Comparison of ENCODE assay signal across 15 cellular contexts in genomic region chr6:89495961-89496535, GRCh38.
DNase-seq lines count a peak whose midpoint lies in the region; TF ChIP-seq lines count a peak whose summit lies in the region.
"Had no signal": no experiment of that assay in that cellular context is flagged by ENCODE, and none has a peak within 500 bp of the region (broad histone marks: within the 10 kb centered on the region; RNA-seq: fewer than 3 reads in every experiment).

No MANE protein-coding gene starts in this region.

- no peaks in the 10 kb centered on the region for H3K9me2 ChIP-seq in SK-N-SH

- H3K9me3 ChIP-seq in HAP-1 (no peaks in the 10 kb centered on the region), SK-N-SH (no peaks in the 10 kb centered on the region), mesodermal cell (ENCODE audit: control insufficient read depth, low read length) (no peaks in the 10 kb centered on the region)
- H3K9me3 ChIP-seq: Peyer's patch had no signal

- peaks cover 2% of the 10 kb centered on the region; the same call in 1 of the 2 replicates for H4K20me1 ChIP-seq in SK-N-SH (ENCODE audit: insufficient read depth)

- no peak for TF ChIP-seq CTCF in SK-N-SH (IDR thresholded peaks at IDR 0.05)

- no peaks in the 10 kb centered on the region for H3K79me2 ChIP-seq in SK-N-SH (ENCODE audit: insufficient read depth)

- H3K4me2 ChIP-seq in SK-N-SH, result no peak overlapping the region

- no peak overlapping the region for H3K9ac ChIP-seq in SK-N-SH

- POLR2A ChIA-PET in SK-N-SH (lab: Yijun Ruan, JAX), result interaction anchor here (0.7 kb wide), 1 partner anchor 344 kb away, joined by 4 read pairs; no protein-coding TSS in a partner anchor

- H3K36me3 ChIP-seq in HAP-1 (replicated peaks) (no peaks in the 10 kb centered on the region), SK-N-SH (replicated peaks in 1 of 2; ENCODE audit: control insufficient read depth in 1 of 2, insufficient read depth in 2 of 2, low read length in 1 of 2) (no peaks in the 10 kb centered on the region), mesodermal cell (ENCODE audit: control insufficient read depth, insufficient read depth, low read length) (no peaks in the 10 kb centered on the region)
- H3K36me3 ChIP-seq: Peyer's patch had no signal

- WGBS in SK-N-SH (ENCODE audit: low lambda C conversion rate), result 61% methylated on average over 7 of the region's 7 CpGs
- WGBS in mesodermal cell (ENCODE audit: insufficient coverage in 2 of 2), 2 experiments, result 31 to 57% methylated on average over 3 of the region's 7 CpGs

- no peak; a peak in 1 of 4 replicates for TF ChIP-seq EP300 in SK-N-SH (IDR thresholded peaks at IDR 0.05; ENCODE audit: borderline replicate concordance in 1 of 2, low read depth in 1 of 2, low read length in 1 of 2)

- TF ChIP-seq RAD21 in SK-N-SH (IDR thresholded peaks at IDR 0.05; ENCODE audit: low read length), result no peak

- peak; percentile 55 for DNase-seq in HAP-1 (ENCODE audit: low spot score in 2 of 2)
- peak; percentile 31 for DNase-seq in SK-N-SH
- peak; percentile 11 for DNase-seq in dermis blood vessel endothelial cell
- DNase-seq in amygdala (lab: John Stamatoyannopoulos, UW), result no peak
- no peak for DNase-seq in NCI-H128 (lab: John Stamatoyannopoulos, UW; ENCODE audit: unreplicated experiment)
- no peak for DNase-seq in KG1 (lab: John Stamatoyannopoulos, UW)
- DNase-seq: COR-L47, NCI-H1417 treated with DMSO at 0.1 percent for 48 hours, NCI-H1930, NCI-H2171, NCI-H510A, Peyer's patch had no signal

- in situ Hi-C loops in HAP-1 (cut with MboI; ENCODE audit: low sequenced_read_pairs), result no loop called here

- no peaks in the 10 kb centered on the region for H3F3A ChIP-seq in SK-N-SH (replicated peaks; ENCODE audit: insufficient read depth)

- H3K27me3 ChIP-seq in HAP-1 (ENCODE audit: low read depth), result no peaks in the 10 kb centered on the region
- no peaks in the 10 kb centered on the region for H3K27me3 ChIP-seq in SK-N-SH (ENCODE audit: insufficient read depth)
- H3K27me3 ChIP-seq: Peyer's patch had no signal

- H3K27ac ChIP-seq in SK-N-SH (ENCODE audit: low read depth in 2 of 2, low read length in 1 of 2), result no peak overlapping the region
- peak overlapping the region; percentile 23 for H3K27ac ChIP-seq in mesodermal cell (ENCODE audit: low read depth, low read length, severe bottlenecking)
- H3K27ac ChIP-seq: HL-60, Peyer's patch, SK-N-MC had no signal

- no peak overlapping the region for H3K4me3 ChIP-seq in HAP-1
- no peak overlapping the region for H3K4me3 ChIP-seq in SK-N-SH (ENCODE audit: low read depth in 2 of 2, low read length in 1 of 2)
- H3K4me3 ChIP-seq in mesodermal cell (ENCODE audit: extremely low read depth, insufficient read depth, low read length, poor library complexity, severe bottlenecking), result no peak overlapping the region
- H3K4me3 ChIP-seq: Peyer's patch, SK-N-MC had no signal

- H3K4me1 ChIP-seq in HAP-1, result peaks cover 33% of the 10 kb centered on the region
- peaks cover 0 to 7% of the 10 kb centered on the region in 2 experiments; a peak in 1 of 4 replicates for H3K4me1 ChIP-seq in SK-N-SH (ENCODE audit: control insufficient read depth in 1 of 2, insufficient read depth in 2 of 2, low read depth in 1 of 2, low read length in 1 of 2)
- peaks cover 21% of the 10 kb centered on the region for H3K4me1 ChIP-seq in mesodermal cell (ENCODE audit: control insufficient read depth, insufficient read depth, low read length, poor library complexity, severe bottlenecking)
- H3K4me1 ChIP-seq: Peyer's patch had no signal

- CTCF ChIA-PET in SK-N-SH (lab: Yijun Ruan, JAX), result interaction anchor here (1.0 to 1.3 kb wide), 3 partner anchors 18 to 124 kb away, joined by 3 to 6 read pairs (median 3); no protein-coding TSS in a partner anchor

- H2AFZ ChIP-seq in SK-N-SH (ENCODE audit: low read depth), result no peak overlapping the region

TF ChIP-seq in SK-N-SH, 30 proteins besides CTCF, POLR2A, EP300 and RAD21:
- 0 out of 2 replicates have a peak, but pooled peaks have one; percentile 39 for TF ChIP-seq RCOR1 (IDR thresholded peaks at IDR 0.05; ENCODE audit: low read length)
- TF ChIP-seq FOXJ3 (CRISPR knock-in tag; IDR thresholded peaks at IDR 0.05), result no peak
- TF ChIP-seq SIN3A (IDR thresholded peaks at IDR 0.05; ENCODE audit: borderline replicate concordance, low read depth, low read length), result no peak
- peak; percentile 26; the same call in 1 of the 2 replicates for TF ChIP-seq GATA2 (CRISPR knock-in tag; IDR thresholded peaks at IDR 0.05)
- TF ChIP-seq TEAD4 (IDR thresholded peaks at IDR 0.05; ENCODE audit: borderline replicate concordance, insufficient read depth), result no peak
- TF ChIP-seq JUND (IDR thresholded peaks at IDR 0.05), result no peak

Comparison
In these comparisons a context has a peak if more than half of its experiments do, and no peak if none do; other contexts are left out.
1. DNase-seq: peak in HAP-1 (2 of 2), SK-N-SH (single experiment) and dermis blood vessel endothelial cell (single experiment); none in amygdala (0 of 56), NCI-H128 (single experiment) and KG1 (single experiment).